11 cellular contexts compared by ENCODE assay signal in genomic region chr15:62771234-62771633, GRCh38.
"Had no signal": no experiment of that assay in that cellular context is flagged by ENCODE, and none has a peak within 500 bp of the region (broad histone marks: within the 10 kb centered on the region; RNA-seq: fewer than 3 reads in every experiment).

No MANE protein-coding gene starts in this region.

- H3K4me1 ChIP-seq: pancreas, tibial nerve had no signal

- H3K27me3 ChIP-seq: pancreas, tibial nerve had no signal

- H3K36me3 Mint-ChIP-seq: activated naive CD8-positive, alpha-beta T cell had no signal

- H3K4me3 ChIP-seq: pancreas, tibial nerve had no signal

- H3K27ac ChIP-seq: pancreas, tibial nerve had no signal

- H3K36me3 ChIP-seq: pancreas had no signal

- H3K4me3 Mint-ChIP-seq: activated naive CD8-positive, alpha-beta T cell; neural crest cell had no signal

- H3K9me3 Mint-ChIP-seq: neural crest cell had no signal

- H3K4me1 Mint-ChIP-seq: neural crest cell had no signal

- H3K27me3 Mint-ChIP-seq: activated naive CD8-positive, alpha-beta T cell had no signal

- H3K9me3 ChIP-seq: pancreas, tibial nerve had no signal

- DNase-seq: activated CD4-positive, alpha-beta T cell treated with anti-CD3 and anti-CD28 coated beads, Interleukin-2, amount 50 U/mL, for 48 hours; activated CD4-positive, CD25-positive, alpha-beta regulatory T cell treated with anti-CD3 and anti-CD28 coated beads, Interleukin-2, amount 50 U/mL, for 72 hours; activated gamma-delta T cell; activated T-cell treated with anti-CD3 and anti-CD28 coated beads, Interleukin-2, amount 50 U/mL, for 48 hours; foreskin melanocyte; pancreas; small intestine; T-helper 2 cell had no signal

- H3K27ac Mint-ChIP-seq: activated naive CD8-positive, alpha-beta T cell had no signal

- ATAC-seq: pancreas had no signal
